ENCODE assay signal across 1 cellular context in the genomic region with DNA sequence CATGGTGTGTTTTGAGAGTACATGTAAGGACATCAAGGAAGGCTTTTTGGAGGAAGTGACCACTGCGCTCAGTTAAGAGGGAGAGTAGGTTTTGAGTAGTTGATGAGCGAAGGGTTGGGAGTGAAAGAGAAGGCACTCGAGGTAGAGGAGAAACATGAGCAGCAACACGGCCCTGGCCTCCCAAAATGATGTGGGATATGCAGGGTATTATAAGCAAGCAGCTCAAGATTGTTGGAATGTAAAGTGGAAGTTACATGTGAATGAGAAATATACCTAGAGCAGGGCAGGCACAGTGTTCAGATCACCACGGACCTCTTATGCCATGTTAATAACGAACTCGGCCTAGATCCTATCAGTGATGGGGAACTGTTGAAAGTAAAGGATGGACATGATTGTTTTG.
TF ChIP-seq lines count a peak whose summit lies in the region.

No MANE protein-coding gene starts in this region.

TF ChIP-seq in SK-N-SH, 30 proteins besides CTCF, POLR2A, EP300 and RAD21 (continued from another document):
- TF ChIP-seq, protein P1, sequence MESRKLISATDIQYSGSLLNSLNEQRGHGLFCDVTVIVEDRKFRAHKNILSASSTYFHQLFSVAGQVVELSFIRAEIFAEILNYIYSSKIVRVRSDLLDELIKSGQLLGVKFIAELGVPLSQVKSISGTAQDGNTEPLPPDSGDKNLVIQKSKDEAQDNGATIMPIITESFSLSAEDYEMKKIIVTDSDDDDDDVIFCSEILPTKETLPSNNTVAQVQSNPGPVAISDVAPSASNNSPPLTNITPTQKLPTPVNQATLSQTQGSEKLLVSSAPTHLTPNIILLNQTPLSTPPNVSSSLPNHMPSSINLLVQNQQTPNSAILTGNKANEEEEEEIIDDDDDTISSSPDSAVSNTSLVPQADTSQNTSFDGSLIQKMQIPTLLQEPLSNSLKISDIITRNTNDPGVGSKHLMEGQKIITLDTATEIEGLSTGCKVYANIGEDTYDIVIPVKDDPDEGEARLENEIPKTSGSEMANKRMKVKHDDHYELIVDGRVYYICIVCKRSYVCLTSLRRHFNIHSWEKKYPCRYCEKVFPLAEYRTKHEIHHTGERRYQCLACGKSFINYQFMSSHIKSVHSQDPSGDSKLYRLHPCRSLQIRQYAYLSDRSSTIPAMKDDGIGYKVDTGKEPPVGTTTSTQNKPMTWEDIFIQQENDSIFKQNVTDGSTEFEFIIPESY (IDR thresholded peaks at IDR 0.05; ENCODE audit: borderline replicate concordance, low read depth), result no peak
- TF ChIP-seq GATA2 (CRISPR knock-in tag; IDR thresholded peaks at IDR 0.05) (no peak), POLR2AphosphoS5 (IDR thresholded peaks at IDR 0.05; ENCODE audit: low read depth, low read length) (no peak), TEAD4 (IDR thresholded peaks at IDR 0.05; ENCODE audit: borderline replicate concordance, insufficient read depth) (no peak)
- TF ChIP-seq, protein P2, sequence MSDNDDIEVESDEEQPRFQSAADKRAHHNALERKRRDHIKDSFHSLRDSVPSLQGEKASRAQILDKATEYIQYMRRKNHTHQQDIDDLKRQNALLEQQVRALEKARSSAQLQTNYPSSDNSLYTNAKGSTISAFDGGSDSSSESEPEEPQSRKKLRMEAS (IDR thresholded peaks at IDR 0.05; ENCODE audit: low read depth), result no peak
